Comparison of ENCODE assay signal across 13 cellular contexts in the genomic region with DNA sequence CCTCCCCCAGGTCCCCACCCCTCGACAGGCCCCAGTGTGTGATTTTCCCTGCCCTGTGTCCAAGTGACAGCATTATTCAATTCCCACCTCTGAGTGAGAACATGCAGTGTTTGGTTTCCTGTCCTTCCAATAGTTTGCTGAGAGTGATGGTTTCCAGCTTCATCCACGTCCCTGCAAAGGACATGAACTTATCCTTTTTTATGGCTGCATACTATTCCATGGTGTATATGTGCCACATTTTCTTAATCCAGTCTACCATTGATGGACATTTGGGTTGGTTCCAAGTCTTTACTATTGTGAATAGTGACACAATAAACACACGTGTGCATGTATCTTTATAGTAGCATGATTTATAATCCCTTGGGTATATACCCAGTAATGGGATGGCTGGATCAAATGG. TPM values are rescaled to one million over a fixed set of nuclear protein-coding genes. Genes with fewer than 3 reads are reported as not detected.
"Had no signal": no experiment of that assay in that cellular context is flagged by ENCODE, and none has a peak within 500 bp of the region (broad histone marks: within the 10 kb centered on the region; RNA-seq: fewer than 3 reads in every experiment).

No MANE protein-coding gene starts in this region.

RNA-seq across cellular contexts. Expression of a gene that starts 47.2 kb away (rescaled TPM):
- total RNA-seq: stomach, suprapubic skin, thoracic aorta, thyroid gland, tibial nerve, transverse colon, upper lobe of left lung, upper lobe of right lung, ureter, uterus, vagina had no signal
- polyA plus RNA-seq: stomach, thymus, urinary bladder had no signal
